ENCODE assay signal across 1 cellular context in genomic region chr16:58032710-58033293, GRCh38.
TF ChIP-seq lines count a peak whose summit lies in the region.

No MANE protein-coding gene starts in this region.

TF ChIP-seq in WTC11, 78 proteins besides CTCF, POLR2A, EP300 and RAD21 (continued from another document):
- no peak for TF ChIP-seq ATF3 (CRISPR knock-in tag; conservative IDR thresholded peaks at IDR 0.05)
- no peak for TF ChIP-seq FOXP1 (CRISPR knock-in tag; IDR thresholded peaks at IDR 0.05; ENCODE audit: borderline replicate concordance)
- TF ChIP-seq TEAD1 (CRISPR knock-in tag; IDR thresholded peaks at IDR 0.05): no peak
- TF ChIP-seq ZNF317 (CRISPR knock-in tag; IDR thresholded peaks at IDR 0.05; ENCODE audit: borderline replicate concordance, low read depth): no peak
- no peak for TF ChIP-seq ESRRA (CRISPR knock-in tag; IDR thresholded peaks at IDR 0.05; ENCODE audit: borderline replicate concordance)
- TF ChIP-seq NFATC4 (CRISPR knock-in tag; IDR thresholded peaks at IDR 0.05): no peak
- no peak for TF ChIP-seq ZBTB43 (CRISPR knock-in tag; IDR thresholded peaks at IDR 0.05)
- no peak for TF ChIP-seq FOXJ3 (CRISPR knock-in tag; IDR thresholded peaks at IDR 0.05; ENCODE audit: borderline replicate concordance)
- no peak for TF ChIP-seq NR2C2 (CRISPR knock-in tag; IDR thresholded peaks at IDR 0.05)
- TF ChIP-seq ZNF263 (CRISPR knock-in tag; IDR thresholded peaks at IDR 0.05; ENCODE audit: low read depth): no peak
- TF ChIP-seq ZMAT4 (CRISPR knock-in tag; IDR thresholded peaks at IDR 0.05): no peak
- no peak for TF ChIP-seq EMX1 (CRISPR knock-in tag; IDR thresholded peaks at IDR 0.05)
- TF ChIP-seq ZNF671 (CRISPR knock-in tag; IDR thresholded peaks at IDR 0.05): no peak
- TF ChIP-seq MAX (CRISPR knock-in tag; IDR thresholded peaks at IDR 0.05): no peak
